In the genomic region with DNA sequence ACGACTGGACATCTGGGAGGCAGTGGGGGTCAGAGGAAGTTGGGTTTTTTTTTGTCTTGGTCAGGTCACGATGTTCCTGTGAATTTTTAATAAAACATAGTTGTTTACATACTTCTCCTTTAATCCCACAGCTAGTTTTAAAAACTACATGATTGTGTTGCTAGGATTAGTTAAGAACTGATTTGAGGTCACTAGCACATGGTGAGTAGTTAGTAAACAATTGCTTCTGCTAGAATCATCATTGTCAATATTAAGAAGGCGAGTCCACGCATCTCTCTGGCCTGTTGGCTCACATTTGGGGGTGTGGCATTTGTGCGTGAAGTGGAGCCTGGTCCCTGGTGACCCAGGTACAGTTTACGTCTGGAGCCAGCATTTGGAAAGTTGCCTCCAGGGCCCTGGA, we compare ENCODE assay signal across 2 cellular contexts.
TF ChIP-seq lines count a peak whose summit lies in the region.

No MANE protein-coding gene starts in this region.

TF ChIP-seq in GM23338, 12 proteins besides CTCF, POLR2A, EP300 and RAD21 (continues in another document):
- TF ChIP-seq ZNF114 (CRISPR knock-in tag; IDR thresholded peaks at IDR 0.05) (no peak), ZNF331 (CRISPR knock-in tag; IDR thresholded peaks at IDR 0.05; ENCODE audit: low read depth) (no peak), STAT1 (IDR thresholded peaks at IDR 0.05; ENCODE audit: unreplicated experiment) (no peak), EZH2phosphoT487 (IDR thresholded peaks at IDR 0.05; ENCODE audit: unreplicated experiment) (no peak), JUNB (IDR thresholded peaks at IDR 0.05; ENCODE audit: unreplicated experiment) (no peak), NANOG (IDR thresholded peaks at IDR 0.05; ENCODE audit: borderline replicate concordance) (no peak), EZH2 (IDR thresholded peaks at IDR 0.05; ENCODE audit: low read depth, unreplicated experiment) (no peak)
- TF ChIP-seq, protein P1, sequence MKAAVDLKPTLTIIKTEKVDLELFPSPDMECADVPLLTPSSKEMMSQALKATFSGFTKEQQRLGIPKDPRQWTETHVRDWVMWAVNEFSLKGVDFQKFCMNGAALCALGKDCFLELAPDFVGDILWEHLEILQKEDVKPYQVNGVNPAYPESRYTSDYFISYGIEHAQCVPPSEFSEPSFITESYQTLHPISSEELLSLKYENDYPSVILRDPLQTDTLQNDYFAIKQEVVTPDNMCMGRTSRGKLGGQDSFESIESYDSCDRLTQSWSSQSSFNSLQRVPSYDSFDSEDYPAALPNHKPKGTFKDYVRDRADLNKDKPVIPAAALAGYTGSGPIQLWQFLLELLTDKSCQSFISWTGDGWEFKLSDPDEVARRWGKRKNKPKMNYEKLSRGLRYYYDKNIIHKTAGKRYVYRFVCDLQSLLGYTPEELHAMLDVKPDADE (IDR thresholded peaks at IDR 0.05), result no peak
- TF ChIP-seq, protein P2, sequence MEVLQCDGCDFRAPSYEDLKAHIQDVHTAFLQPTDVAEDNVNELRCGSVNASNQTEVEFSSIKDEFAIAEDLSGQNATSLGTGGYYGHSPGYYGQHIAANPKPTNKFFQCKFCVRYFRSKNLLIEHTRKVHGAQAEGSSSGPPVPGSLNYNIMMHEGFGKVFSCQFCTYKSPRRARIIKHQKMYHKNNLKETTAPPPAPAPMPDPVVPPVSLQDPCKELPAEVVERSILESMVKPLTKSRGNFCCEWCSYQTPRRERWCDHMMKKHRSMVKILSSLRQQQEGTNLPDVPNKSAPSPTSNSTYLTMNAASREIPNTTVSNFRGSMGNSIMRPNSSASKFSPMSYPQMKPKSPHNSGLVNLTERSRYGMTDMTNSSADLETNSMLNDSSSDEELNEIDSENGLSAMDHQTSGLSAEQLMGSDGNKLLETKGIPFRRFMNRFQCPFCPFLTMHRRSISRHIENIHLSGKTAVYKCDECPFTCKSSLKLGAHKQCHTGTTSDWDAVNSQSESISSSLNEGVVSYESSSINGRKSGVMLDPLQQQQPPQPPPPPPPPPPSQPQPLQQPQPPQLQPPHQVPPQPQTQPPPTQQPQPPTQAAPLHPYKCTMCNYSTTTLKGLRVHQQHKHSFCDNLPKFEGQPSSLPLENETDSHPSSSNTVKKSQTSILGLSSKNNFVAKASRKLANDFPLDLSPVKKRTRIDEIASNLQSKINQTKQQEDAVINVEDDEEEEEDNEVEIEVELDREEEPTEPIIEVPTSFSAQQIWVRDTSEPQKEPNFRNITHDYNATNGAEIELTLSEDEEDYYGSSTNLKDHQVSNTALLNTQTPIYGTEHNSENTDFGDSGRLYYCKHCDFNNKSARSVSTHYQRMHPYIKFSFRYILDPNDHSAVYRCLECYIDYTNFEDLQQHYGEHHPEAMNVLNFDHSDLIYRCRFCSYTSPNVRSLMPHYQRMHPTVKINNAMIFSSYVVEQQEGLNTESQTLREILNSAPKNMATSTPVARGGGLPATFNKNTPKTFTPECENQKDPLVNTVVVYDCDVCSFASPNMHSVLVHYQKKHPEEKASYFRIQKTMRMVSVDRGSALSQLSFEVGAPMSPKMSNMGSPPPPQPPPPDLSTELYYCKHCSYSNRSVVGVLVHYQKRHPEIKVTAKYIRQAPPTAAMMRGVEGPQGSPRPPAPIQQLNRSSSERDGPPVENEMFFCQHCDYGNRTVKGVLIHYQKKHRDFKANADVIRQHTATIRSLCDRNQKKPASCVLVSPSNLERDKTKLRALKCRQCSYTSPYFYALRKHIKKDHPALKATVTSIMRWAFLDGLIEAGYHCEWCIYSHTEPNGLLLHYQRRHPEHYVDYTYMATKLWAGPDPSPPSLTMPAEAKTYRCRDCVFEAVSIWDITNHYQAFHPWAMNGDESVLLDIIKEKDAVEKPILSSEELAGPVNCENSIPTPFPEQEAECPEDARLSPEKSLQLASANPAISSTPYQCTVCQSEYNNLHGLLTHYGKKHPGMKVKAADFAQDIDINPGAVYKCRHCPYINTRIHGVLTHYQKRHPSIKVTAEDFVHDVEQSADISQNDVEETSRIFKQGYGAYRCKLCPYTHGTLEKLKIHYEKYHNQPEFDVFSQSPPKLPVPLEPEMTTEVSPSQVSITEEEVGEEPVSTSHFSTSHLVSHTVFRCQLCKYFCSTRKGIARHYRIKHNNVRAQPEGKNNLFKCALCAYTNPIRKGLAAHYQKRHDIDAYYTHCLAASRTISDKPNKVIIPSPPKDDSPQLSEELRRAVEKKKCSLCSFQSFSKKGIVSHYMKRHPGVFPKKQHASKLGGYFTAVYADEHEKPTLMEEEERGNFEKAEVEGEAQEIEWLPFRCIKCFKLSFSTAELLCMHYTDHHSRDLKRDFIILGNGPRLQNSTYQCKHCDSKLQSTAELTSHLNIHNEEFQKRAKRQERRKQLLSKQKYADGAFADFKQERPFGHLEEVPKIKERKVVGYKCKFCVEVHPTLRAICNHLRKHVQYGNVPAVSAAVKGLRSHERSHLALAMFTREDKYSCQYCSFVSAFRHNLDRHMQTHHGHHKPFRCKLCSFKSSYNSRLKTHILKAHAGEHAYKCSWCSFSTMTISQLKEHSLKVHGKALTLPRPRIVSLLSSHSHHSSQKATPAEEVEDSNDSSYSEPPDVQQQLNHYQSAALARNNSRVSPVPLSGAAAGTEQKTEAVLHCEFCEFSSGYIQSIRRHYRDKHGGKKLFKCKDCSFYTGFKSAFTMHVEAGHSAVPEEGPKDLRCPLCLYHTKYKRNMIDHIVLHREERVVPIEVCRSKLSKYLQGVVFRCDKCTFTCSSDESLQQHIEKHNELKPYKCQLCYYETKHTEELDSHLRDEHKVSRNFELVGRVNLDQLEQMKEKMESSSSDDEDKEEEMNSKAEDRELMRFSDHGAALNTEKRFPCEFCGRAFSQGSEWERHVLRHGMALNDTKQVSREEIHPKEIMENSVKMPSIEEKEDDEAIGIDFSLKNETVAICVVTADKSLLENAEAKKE (CRISPR knock-in tag; IDR thresholded peaks at IDR 0.05), result no peak
- TF ChIP-seq, protein P3, sequence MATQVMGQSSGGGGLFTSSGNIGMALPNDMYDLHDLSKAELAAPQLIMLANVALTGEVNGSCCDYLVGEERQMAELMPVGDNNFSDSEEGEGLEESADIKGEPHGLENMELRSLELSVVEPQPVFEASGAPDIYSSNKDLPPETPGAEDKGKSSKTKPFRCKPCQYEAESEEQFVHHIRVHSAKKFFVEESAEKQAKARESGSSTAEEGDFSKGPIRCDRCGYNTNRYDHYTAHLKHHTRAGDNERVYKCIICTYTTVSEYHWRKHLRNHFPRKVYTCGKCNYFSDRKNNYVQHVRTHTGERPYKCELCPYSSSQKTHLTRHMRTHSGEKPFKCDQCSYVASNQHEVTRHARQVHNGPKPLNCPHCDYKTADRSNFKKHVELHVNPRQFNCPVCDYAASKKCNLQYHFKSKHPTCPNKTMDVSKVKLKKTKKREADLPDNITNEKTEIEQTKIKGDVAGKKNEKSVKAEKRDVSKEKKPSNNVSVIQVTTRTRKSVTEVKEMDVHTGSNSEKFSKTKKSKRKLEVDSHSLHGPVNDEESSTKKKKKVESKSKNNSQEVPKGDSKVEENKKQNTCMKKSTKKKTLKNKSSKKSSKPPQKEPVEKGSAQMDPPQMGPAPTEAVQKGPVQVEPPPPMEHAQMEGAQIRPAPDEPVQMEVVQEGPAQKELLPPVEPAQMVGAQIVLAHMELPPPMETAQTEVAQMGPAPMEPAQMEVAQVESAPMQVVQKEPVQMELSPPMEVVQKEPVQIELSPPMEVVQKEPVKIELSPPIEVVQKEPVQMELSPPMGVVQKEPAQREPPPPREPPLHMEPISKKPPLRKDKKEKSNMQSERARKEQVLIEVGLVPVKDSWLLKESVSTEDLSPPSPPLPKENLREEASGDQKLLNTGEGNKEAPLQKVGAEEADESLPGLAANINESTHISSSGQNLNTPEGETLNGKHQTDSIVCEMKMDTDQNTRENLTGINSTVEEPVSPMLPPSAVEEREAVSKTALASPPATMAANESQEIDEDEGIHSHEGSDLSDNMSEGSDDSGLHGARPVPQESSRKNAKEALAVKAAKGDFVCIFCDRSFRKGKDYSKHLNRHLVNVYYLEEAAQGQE (IDR thresholded peaks at IDR 0.05; ENCODE audit: unreplicated experiment), result no peak

TF ChIP-seq in H1, 55 proteins besides CTCF, POLR2A, EP300 and RAD21:
- TF ChIP-seq EZH2 (IDR thresholded peaks at IDR 0.05; ENCODE audit: low read depth, low read length, severe bottlenecking) (no peak), KDM4A (IDR thresholded peaks at IDR 0.05; ENCODE audit: low read depth, low read length, severe bottlenecking) (no peak), CHD1 (IDR thresholded peaks at IDR 0.05; ENCODE audit: low read depth, low read length) (no peak), RXRA (IDR thresholded peaks at IDR 0.05; ENCODE audit: insufficient read depth, low read depth, low read length) (no peak), JUND (IDR thresholded peaks at IDR 0.05; ENCODE audit: low read length) (no peak), TAF1 (IDR thresholded peaks at IDR 0.05; ENCODE audit: low read depth, low read length) (no peak), KDM5A (IDR thresholded peaks at IDR 0.05; ENCODE audit: low read length) (no peak), GTF2F1 (IDR thresholded peaks at IDR 0.05; ENCODE audit: borderline replicate concordance, low read depth, low read length) (no peak), HDAC2 (IDR thresholded peaks at IDR 0.05; ENCODE audit: borderline replicate concordance in 1 of 2, low read depth in 2 of 2, low read length in 2 of 2) (no peak), KDM1A (IDR thresholded peaks at IDR 0.05; ENCODE audit: borderline replicate concordance, low read length) (no peak)
- TF ChIP-seq, protein P4, sequence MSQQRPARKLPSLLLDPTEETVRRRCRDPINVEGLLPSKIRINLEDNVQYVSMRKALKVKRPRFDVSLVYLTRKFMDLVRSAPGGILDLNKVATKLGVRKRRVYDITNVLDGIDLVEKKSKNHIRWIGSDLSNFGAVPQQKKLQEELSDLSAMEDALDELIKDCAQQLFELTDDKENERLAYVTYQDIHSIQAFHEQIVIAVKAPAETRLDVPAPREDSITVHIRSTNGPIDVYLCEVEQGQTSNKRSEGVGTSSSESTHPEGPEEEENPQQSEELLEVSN (IDR thresholded peaks at IDR 0.05), result no peak
